ENCODE assay signal across 10 cellular contexts in the genomic region with DNA sequence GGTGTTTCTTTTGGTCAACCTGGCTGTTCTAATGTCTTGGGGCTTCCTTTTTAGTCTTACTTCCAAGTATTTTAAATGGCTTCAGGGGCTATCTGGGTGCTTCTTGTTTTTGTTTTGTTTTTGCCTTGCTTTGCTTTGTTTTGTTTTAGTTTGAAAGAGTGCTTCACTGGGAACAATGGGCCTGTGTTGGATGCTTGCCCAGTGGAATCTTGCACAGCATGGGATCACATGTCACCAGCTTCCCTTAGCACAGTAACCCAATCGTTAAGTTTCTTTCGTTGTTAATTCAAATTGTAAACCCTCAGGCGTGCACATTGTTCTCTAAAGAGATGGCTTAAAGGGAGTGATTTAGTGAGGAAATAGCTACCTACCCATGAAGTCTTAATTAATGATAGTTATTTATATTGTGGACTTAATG. TPM values are rescaled to one million over a fixed set of nuclear protein-coding genes. Genes with fewer than 3 reads are reported as not detected.
DNase-seq lines count a peak whose midpoint lies in the region; ATAC-seq, FAIRE-seq and TF ChIP-seq lines count a peak whose summit lies in the region.
"Had no signal": no experiment of that assay in that cellular context is flagged by ENCODE, and none has a peak within 500 bp of the region (broad histone marks: within the 10 kb centered on the region; RNA-seq: fewer than 3 reads in every experiment).

No MANE protein-coding gene starts in this region.

- H3K4me1 ChIP-seq in kidney (ENCODE audit: control insufficient read depth in 1 of 2, insufficient read depth in 1 of 2, low read depth in 1 of 2, low read length in 2 of 2): peaks cover 0 to 5% of the 10 kb centered on the region in 2 donors

- H3K36me3 ChIP-seq in kidney (ENCODE audit: control insufficient read depth in 1 of 2, insufficient read depth in 2 of 2, low read length in 2 of 2): no peaks in the 10 kb centered on the region

- peak; percentile 39 for ATAC-seq in Right ventricle myocardium inferior
- no peak for ATAC-seq in HG03565 (IDR thresholded peaks at IDR 0.05; ENCODE audit: unreplicated experiment)
- no peak for ATAC-seq in GM18498 (IDR thresholded peaks at IDR 0.05; ENCODE audit: unreplicated experiment)
- ATAC-seq in HG03457 (IDR thresholded peaks at IDR 0.05; ENCODE audit: unreplicated experiment): no peak

- FAIRE-seq in kidney (lab: Jason Lieb, UNC): peak; percentile 59

- H3K27ac ChIP-seq in kidney (ENCODE audit: low read depth in 2 of 2, low read length in 2 of 2): peak overlapping the region in 1 of 2 donors; percentile 56

- intact Hi-C loops in Right ventricle myocardium inferior (cut with DNase I): loop anchor here (5.0 kb wide), 1 partner anchor 46 kb away; a partner anchor contains a TSS
- intact Hi-C loops in cardiac septum (cut with DNase I): loop anchor here (5.0 kb wide), 1 partner anchor 41 kb away; no protein-coding TSS in a partner anchor
- intact Hi-C loops in kidney (cut with DNase I): no loop called here

- DNase-seq in Right ventricle myocardium inferior (ENCODE audit: missing footprints): no peak
- no peak for DNase-seq in cardiac septum (ENCODE audit: low spot score)
- DNase-seq in brain pericyte (ENCODE audit: low read depth, low spot score): peak; percentile 60
- DNase-seq in kidney: no peak
- no peak for DNase-seq in stimulated activated CD4-positive, alpha-beta T cell treated with anti-CD3 and anti-CD28 coated beads, Interleukin-2, amount 100 ng/mL, for 48 hours
- DNase-seq: naive B cell, trophoblast cell had no signal

- H3K9ac ChIP-seq in kidney (ENCODE audit: low read length in 2 of 2): no peak overlapping the region

- TF ChIP-seq CTCF in kidney (IDR thresholded peaks at IDR 0.05; ENCODE audit: borderline replicate concordance, extremely low read depth, insufficient read depth): no peak

- no peak overlapping the region for H3K4me3 ChIP-seq in kidney (ENCODE audit: low read length in 2 of 2)

- H3K9me3 ChIP-seq in kidney (ENCODE audit: control insufficient read depth in 1 of 2, low read length in 2 of 2): no peaks in the 10 kb centered on the region

RNA-seq across cellular contexts. Expression of a gene that starts 8.9 kb away (rescaled TPM):
- 0.43 TPM for total RNA-seq in Right ventricle myocardium inferior
- total RNA-seq in cardiac septum: 0.22 TPM
- total RNA-seq in kidney: 10.8 TPM
- 0.58 TPM for polyA plus RNA-seq in kidney (ENCODE audit: insufficient read depth, low read depth, low replicate concordance)

RNA-seq across cellular contexts. Expression of a gene that starts 45.2 kb away (rescaled TPM):
- total RNA-seq in Right ventricle myocardium inferior: 5.7 TPM
- 7.2 TPM for total RNA-seq in cardiac septum
- total RNA-seq in kidney: 9.3 TPM
- 7.3 TPM for polyA plus RNA-seq in kidney (ENCODE audit: insufficient read depth, low read depth, low replicate concordance)
